8 cellular contexts compared by ENCODE assay signal in the genomic region with DNA sequence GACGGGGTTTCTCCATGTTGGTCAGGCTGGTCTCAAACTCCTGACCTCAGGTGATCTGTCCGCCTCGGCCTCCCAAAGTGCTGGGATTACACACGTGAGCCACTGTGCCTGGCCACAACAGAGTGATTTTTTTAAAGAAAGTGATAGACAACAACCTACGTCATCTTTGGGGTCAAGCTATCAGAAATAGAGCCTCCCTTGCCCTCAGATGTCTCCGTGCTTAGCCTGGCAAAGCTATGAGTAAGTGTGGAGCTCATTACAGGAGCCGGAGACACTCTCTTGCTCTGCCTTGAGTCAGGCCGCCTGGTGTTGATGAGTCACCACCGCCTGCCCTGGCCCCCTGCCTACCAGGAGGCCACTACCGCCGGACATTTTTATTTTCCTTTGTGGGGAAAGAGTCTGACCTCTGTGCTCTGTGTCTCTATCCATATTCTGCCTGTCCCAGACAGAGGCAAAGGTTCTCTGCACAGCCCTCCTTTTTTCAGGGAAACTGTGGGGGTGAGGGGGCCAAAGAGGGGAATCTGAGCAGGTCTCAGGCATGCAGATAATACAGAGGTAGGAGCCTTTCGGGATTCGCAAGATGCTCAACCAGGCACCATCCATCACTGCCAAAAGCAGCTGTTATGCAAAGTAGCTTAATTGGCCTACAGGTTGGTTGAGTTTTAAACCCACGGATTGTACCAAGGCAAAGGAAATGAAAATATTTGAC.
DNase-seq lines count a peak whose midpoint lies in the region; ATAC-seq, FAIRE-seq and TF ChIP-seq lines count a peak whose summit lies in the region.

No MANE protein-coding gene starts in this region.

- FAIRE-seq in H54 (lab: Jason Lieb, UNC) = peak; percentile 43

- TF ChIP-seq POLR2A in H54 (IDR thresholded peaks at IDR 0.05; ENCODE audit: low read depth, low read length) = no peak

- H3K36me3 ChIP-seq in fibroblast of lung (ENCODE audit: control insufficient read depth, insufficient read depth, low read length) = no peaks in the 10 kb centered on the region

- peaks cover 11% of the 10 kb centered on the region for H3K27me3 ChIP-seq in fibroblast of lung (ENCODE audit: control insufficient read depth, insufficient read depth, low read length)

- no peaks in the 10 kb centered on the region for H3K79me2 ChIP-seq in fibroblast of lung (ENCODE audit: control insufficient read depth, insufficient read depth, low read length)

- H3K9me3 ChIP-seq in fibroblast of lung (ENCODE audit: control insufficient read depth, insufficient read depth, low read depth, low read length) = no peaks in the 10 kb centered on the region

- no peak overlapping the region for H3K4me3 ChIP-seq in fibroblast of lung (replicated peaks in 1 of 4; ENCODE audit: control extremely low read depth in 1 of 4, insufficient read depth in 1 of 4, low read depth in 3 of 4, low read length in 4 of 4)

- peak overlapping the region; percentile 8 for H3K4me2 ChIP-seq in fibroblast of lung (ENCODE audit: extremely low read depth, insufficient read depth, low read length)

- POLR2A ChIA-PET in RWPE1 (lab: Yijun Ruan, JAX; ENCODE audit: low non-redundant PET) = no interaction called here

- TF ChIP-seq CTCF in RWPE1 (conservative IDR thresholded peaks at IDR 0.05; ENCODE audit: low read depth) (no peak), fibroblast of lung (conservative IDR thresholded peaks at IDR 0.05 in 1 of 2, IDR thresholded peaks at IDR 0.05 in 1 of 2; ENCODE audit: low read depth in 1 of 2, low read length in 2 of 2) (no peak), omental fat pad (IDR thresholded peaks at IDR 0.05) (no peak), GM20000 (IDR thresholded peaks at IDR 0.05; ENCODE audit: extremely low read depth, missing control alignments) (no peak)

- peak overlapping the region; percentile 87 for H3K27ac ChIP-seq in RWPE1
- no peak overlapping the region for H3K27ac ChIP-seq in fibroblast of lung (ENCODE audit: insufficient read depth, low read length)

- peaks cover 5% of the 10 kb centered on the region for H3K4me1 ChIP-seq in fibroblast of lung (ENCODE audit: control insufficient read depth, extremely low read depth, insufficient read depth, low read length)

- no peak overlapping the region for H2AFZ ChIP-seq in fibroblast of lung (ENCODE audit: low read length)

- H3K9ac ChIP-seq in fibroblast of lung (ENCODE audit: insufficient read depth, low read length) = no peak overlapping the region

- peak; percentile 99 for DNase-seq in H54 (ENCODE audit: insufficient read length, low spot score)
- peak; percentile 97 for DNase-seq in RWPE1 (ENCODE audit: low spot score)
- peak; percentile 93 to 96 for DNase-seq in fibroblast of lung (ENCODE audit: low read depth in 2 of 2)
- DNase-seq in omental fat pad (ENCODE audit: low spot score) = peak; percentile 79
- no peak for DNase-seq in D341Med (ENCODE audit: low spot score)
- DNase-seq in GM20000 (ENCODE audit: low spot score) = no peak

- CTCF ChIA-PET in RWPE1 (lab: Yijun Ruan, JAX) = interaction anchor here (0.5 to 1.0 kb wide), 4 partner anchors 104 to 444 kb away, joined by 3 to 4 read pairs (median 3); no protein-coding TSS in a partner anchor

- ATAC-seq in omental fat pad (ENCODE audit: low FRiP score) (peak; percentile 95), HG02840 (IDR thresholded peaks at IDR 0.05; ENCODE audit: low FRiP score, unreplicated experiment) (no peak), HG02970 (IDR thresholded peaks at IDR 0.05; ENCODE audit: low FRiP score, unreplicated experiment) (no peak)

- H4K20me1 ChIP-seq in fibroblast of lung (ENCODE audit: control insufficient read depth, extremely low read depth, insufficient read depth, low read length) = no peaks in the 10 kb centered on the region

Comparison
In these comparisons a context has a peak if more than half of its experiments do, and no peak if none do; other contexts are left out.
1. DNase-seq: peak in H54 (single experiment), RWPE1 (single experiment), fibroblast of lung (2 of 2) and omental fat pad (single experiment); none in D341Med (single experiment) and GM20000 (single experiment).